Comparison of ENCODE assay signal across 8 cellular contexts in the genomic region with DNA sequence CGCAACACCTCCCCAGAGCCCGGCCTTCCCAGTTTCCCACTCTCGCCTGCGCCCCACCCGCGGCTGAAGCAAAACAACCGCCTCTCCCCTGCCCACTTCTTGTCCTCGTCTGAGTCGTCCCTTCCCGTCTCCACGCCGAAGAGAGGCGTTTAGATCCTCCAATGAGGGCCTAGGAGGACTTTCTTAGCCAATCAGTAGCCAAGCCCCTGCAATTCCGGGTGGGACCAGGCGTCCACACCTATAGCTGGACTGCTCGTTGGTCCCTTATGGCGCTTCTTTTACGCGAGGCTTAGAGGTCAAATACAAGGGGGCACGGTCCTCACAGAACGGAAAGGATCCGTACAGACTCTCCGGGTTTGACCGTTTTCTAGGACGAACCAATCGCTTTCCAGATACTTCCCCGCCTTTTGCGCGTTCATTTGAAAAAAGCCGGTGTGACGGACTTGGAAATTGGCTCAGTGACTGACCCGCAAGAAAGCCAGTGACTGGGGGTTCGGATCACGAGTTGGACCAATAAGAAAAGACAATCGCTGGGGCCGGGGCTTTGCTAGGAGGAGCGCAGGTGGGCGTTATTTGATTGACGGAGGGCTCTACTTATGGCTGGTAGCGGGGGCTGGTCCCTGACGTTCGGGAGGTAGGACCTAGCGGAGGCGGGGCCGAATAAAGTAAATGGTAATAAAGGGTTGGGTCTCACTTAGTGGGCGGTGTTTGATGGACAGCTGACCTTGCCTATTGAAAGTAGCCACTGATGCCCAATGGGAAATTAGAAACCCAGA. TPM values are rescaled to one million over a fixed set of nuclear protein-coding genes. Genes with fewer than 3 reads are reported as not detected.
DNase-seq lines count a peak whose midpoint lies in the region; ATAC-seq, FAIRE-seq and TF ChIP-seq lines count a peak whose summit lies in the region.

No MANE protein-coding gene starts in this region.

- H2BK120ac ChIP-seq in trophoblast cell (ENCODE audit: insufficient read depth, low read length, poor library complexity), result peak overlapping the region; percentile 34

- H3K27ac ChIP-seq in heart left ventricle (peak overlapping the region; percentile 90 to 98 (median 94)), trophoblast cell (ENCODE audit: low read depth, low read length) (peak overlapping the region; percentile 74), transverse colon (peak overlapping the region; percentile 95 to 99 (median 97))

- peak; percentile 89 for DNase-seq in GM12892 (ENCODE audit: insufficient read length)
- peak; percentile 99 for DNase-seq in NCI-H1436 treated with DMSO at 0.1 percent for 48 hours (lab: John Stamatoyannopoulos, UW)
- DNase-seq in T-cell, result peak; percentile 84 to 100 (median 98)
- DNase-seq in amniotic epithelial cell (ENCODE audit: low read depth), result peak; percentile 100
- peak; percentile 96 to 100 (median 99) for DNase-seq in heart left ventricle
- DNase-seq in trophoblast cell, result peak; percentile 99 to 100
- DNase-seq in transverse colon, result peak; percentile 98

- in situ Hi-C loops in transverse colon (cut with MboI; ENCODE audit: low pct_ligation_motif_present in 1 of 4, low pct_unique_long_range_greater_than_20kb in 1 of 4, low sequenced_read_pairs in 3 of 4), result no loop called here

- TF ChIP-seq CTCF in heart left ventricle (IDR thresholded peaks at IDR 0.05) (no peak), transverse colon (IDR thresholded peaks at IDR 0.05) (no peak)

- ATAC-seq in HG02852 (IDR thresholded peaks at IDR 0.05; ENCODE audit: unreplicated experiment), result peak; percentile 77
- ATAC-seq in T-cell (replicated peaks in 1 of 4), result peak; percentile 80 to 83 (median 81)
- peak; percentile 93 to 95 (median 94) for ATAC-seq in heart left ventricle

- H3K9me3 Mint-ChIP-seq in T-cell, result peaks cover 0 to 5% (median 5%) of the 10 kb centered on the region in 3 donors

- H3K36me3 ChIP-seq in heart left ventricle (no peaks in the 10 kb centered on the region), trophoblast cell (ENCODE audit: control insufficient read depth in 1 of 2, insufficient read depth in 2 of 2, low read length in 2 of 2) (peaks cover 2 to 3% of the 10 kb centered on the region in 2 experiments), transverse colon (no peaks in the 10 kb centered on the region)

- no peaks in the 10 kb centered on the region for H3K36me3 Mint-ChIP-seq in T-cell

- H3K79me2 ChIP-seq in trophoblast cell (ENCODE audit: control insufficient read depth, insufficient read depth, low read length, poor library complexity), result peaks cover 17% of the 10 kb centered on the region

- POLR2A ChIA-PET in T-cell (lab: Charles Lee), result interaction anchor here (0.6 to 2.5 kb wide), 7 partner anchors 10 to 645 kb away, joined by 3 to 24 read pairs (median 4); partner anchors contain the start of genes CAMKMT (in 1 of the 2) and PREPL (in 1 of the 2)

- peaks cover 39 to 40% (median 39%) of the 10 kb centered on the region in 3 donors for H3K4me1 Mint-ChIP-seq in T-cell

- no peak overlapping the region for H2AK5ac ChIP-seq in trophoblast cell (ENCODE audit: low read length)

- H3K4me2 ChIP-seq in trophoblast cell (ENCODE audit: low read length), result peak overlapping the region; percentile 63

- peak overlapping the region; percentile 89 for H4K8ac ChIP-seq in trophoblast cell (ENCODE audit: low read depth, low read length)

- H3K27me3 Mint-ChIP-seq in T-cell, result no peaks in the 10 kb centered on the region

- H3K18ac ChIP-seq in trophoblast cell (ENCODE audit: low read length), result peak overlapping the region; percentile 43

- 0 to 1% (median 1%) methylated on average over 43 to 46 of the region's 46 CpGs for WGBS in heart left ventricle, 4 donors
- WGBS in trophoblast cell (ENCODE audit: extremely low coverage, insufficient coverage, insufficient read length), result no CpG with 5 or more reads among the region's 46 CpGs
- WGBS in transverse colon (ENCODE audit: low coverage in 1 of 2), 2 donors, result 0 to 1% methylated on average over 3 to 46 of the region's 46 CpGs

- TF ChIP-seq EP300 in transverse colon (IDR thresholded peaks at IDR 0.05; ENCODE audit: low read depth), result no peak

- peak overlapping the region; percentile 19 for H3K9ac ChIP-seq in trophoblast cell (ENCODE audit: low read length)

- peak overlapping the region; percentile 18 to 87 (median 58) for H3K4me3 ChIP-seq in heart left ventricle
- peak overlapping the region; percentile 66 for H3K4me3 ChIP-seq in trophoblast cell (ENCODE audit: low read depth, low read length)
- peak overlapping the region; percentile 24 to 65 (median 50) for H3K4me3 ChIP-seq in transverse colon

- CTCF ChIA-PET in T-cell (lab: Charles Lee), result interaction anchor here in 1 of 2 donors (0.6 to 1.1 kb wide), 2 partner anchors 191 to 193 kb away, joined by 3 to 4 read pairs; partner anchors contain the start of genes CAMKMT and PREPL

- no peak overlapping the region for H3K23ac ChIP-seq in trophoblast cell (ENCODE audit: low read length)

- H3K4ac ChIP-seq in trophoblast cell (ENCODE audit: low read depth, low read length), result no peak overlapping the region

- H2BK12ac ChIP-seq in trophoblast cell (ENCODE audit: low read length), result no peak overlapping the region

- H3K4me1 ChIP-seq in heart left ventricle (peaks cover 0 to 33% (median 20%) of the 10 kb centered on the region in 12 donors), trophoblast cell (ENCODE audit: control insufficient read depth in 1 of 2, insufficient read depth in 2 of 2, low read length in 2 of 2) (peaks cover 3 to 8% of the 10 kb centered on the region in 2 experiments), transverse colon (peaks cover 0 to 34% (median 25%) of the 10 kb centered on the region in 4 donors)

- peak overlapping the region; percentile 92 to 98 (median 95) for H3K4me3 Mint-ChIP-seq in T-cell

- peak overlapping the region; percentile 61 for H4K12ac ChIP-seq in trophoblast cell (ENCODE audit: low read depth, low read length)

- TF ChIP-seq POLR2A in GM12892 (IDR thresholded peaks at IDR 0.05; ENCODE audit: low read depth, low read length), result no peak; the same call in none of the 2 replicates
- TF ChIP-seq POLR2A in heart left ventricle (IDR thresholded peaks at IDR 0.05), result peak in 1 of 2 donors; percentile 47
- no peak for TF ChIP-seq POLR2A in transverse colon (IDR thresholded peaks at IDR 0.05)

- intact Hi-C loops in heart left ventricle (cut with DNase I), result loop anchor here in 6 of 10 donors (1.0 to 10.0 kb wide), 8 partner anchors 74 to 193 kb away; partner anchors contain the start of genes CAMKMT (in 3 of the 6), PREPL (in 3 of the 6) and LRPPRC (in 2 of the 6)
- intact Hi-C loops in transverse colon (cut with DNase I; ENCODE audit: low total_unique reads), result loop anchor here (10.0 kb wide), 1 partner anchor 1313 kb away; no protein-coding TSS in a partner anchor

- peak overlapping the region; percentile 65 for H2BK5ac ChIP-seq in trophoblast cell (ENCODE audit: low read depth, low read length, poor library complexity)

- FAIRE-seq in GM12892 (lab: Jason Lieb, UNC), result no peak

- H3K27me3 ChIP-seq in heart left ventricle (no peaks in the 10 kb centered on the region), trophoblast cell (ENCODE audit: insufficient read depth, low read length) (no peaks in the 10 kb centered on the region), transverse colon (no peaks in the 10 kb centered on the region)

- peaks cover 0 to 9% (median 0%) of the 10 kb centered on the region in 12 donors for H3K9me3 ChIP-seq in heart left ventricle
- no peaks in the 10 kb centered on the region for H3K9me3 ChIP-seq in trophoblast cell (ENCODE audit: insufficient read depth, low read depth, low read length)
- H3K9me3 ChIP-seq in transverse colon, result peaks cover 0 to 3% of the 10 kb centered on the region in 2 donors

- peak overlapping the region; percentile 69 for H4K91ac ChIP-seq in trophoblast cell (ENCODE audit: low read depth, low read length)

- no peak overlapping the region for H2AFZ ChIP-seq in trophoblast cell (ENCODE audit: insufficient read depth, low read length, poor library complexity)

- peaks cover 15% of the 10 kb centered on the region for H3K79me1 ChIP-seq in trophoblast cell (ENCODE audit: low read length)

- H3K14ac ChIP-seq in trophoblast cell (ENCODE audit: low read length), result peak overlapping the region; percentile 48

- peak overlapping the region; percentile 100 for H3K27ac Mint-ChIP-seq in T-cell

RNA-seq across cellular contexts. Expression of gene PPM1B, which starts 0.6 kb away (rescaled TPM):
- polyA plus RNA-seq in GM12892 (2012; ENCODE audit: missing spikeins), result 28.0 TPM
- total RNA-seq in T-cell (10 to 100 TPM; 58.9 to 78.7 (median 70.3) TPM), heart left ventricle (10 to 100 TPM; 25.7 to 65.9 (median 54.1) TPM), transverse colon (100 to 1,000 TPM in 1 of 4 donors, 10 to 100 TPM in 3; 23.7 to 108 (median 67.0) TPM)
- polyA plus RNA-seq in heart left ventricle, result 10 to 100 TPM; 22.6 to 46.2 TPM
- 257 and 270 TPM in 2 replicates for polyA plus RNA-seq in trophoblast cell (2013)

Comparison
In these comparisons a context has a peak if more than half of its experiments do, and no peak if none do; other contexts are left out.
1. Peak in every context shown above with its lines: DNase-seq, ATAC-seq, H3K4me3 ChIP-seq and H3K27ac ChIP-seq.